ENCODE assay signal across 1 cellular context in the genomic region with DNA sequence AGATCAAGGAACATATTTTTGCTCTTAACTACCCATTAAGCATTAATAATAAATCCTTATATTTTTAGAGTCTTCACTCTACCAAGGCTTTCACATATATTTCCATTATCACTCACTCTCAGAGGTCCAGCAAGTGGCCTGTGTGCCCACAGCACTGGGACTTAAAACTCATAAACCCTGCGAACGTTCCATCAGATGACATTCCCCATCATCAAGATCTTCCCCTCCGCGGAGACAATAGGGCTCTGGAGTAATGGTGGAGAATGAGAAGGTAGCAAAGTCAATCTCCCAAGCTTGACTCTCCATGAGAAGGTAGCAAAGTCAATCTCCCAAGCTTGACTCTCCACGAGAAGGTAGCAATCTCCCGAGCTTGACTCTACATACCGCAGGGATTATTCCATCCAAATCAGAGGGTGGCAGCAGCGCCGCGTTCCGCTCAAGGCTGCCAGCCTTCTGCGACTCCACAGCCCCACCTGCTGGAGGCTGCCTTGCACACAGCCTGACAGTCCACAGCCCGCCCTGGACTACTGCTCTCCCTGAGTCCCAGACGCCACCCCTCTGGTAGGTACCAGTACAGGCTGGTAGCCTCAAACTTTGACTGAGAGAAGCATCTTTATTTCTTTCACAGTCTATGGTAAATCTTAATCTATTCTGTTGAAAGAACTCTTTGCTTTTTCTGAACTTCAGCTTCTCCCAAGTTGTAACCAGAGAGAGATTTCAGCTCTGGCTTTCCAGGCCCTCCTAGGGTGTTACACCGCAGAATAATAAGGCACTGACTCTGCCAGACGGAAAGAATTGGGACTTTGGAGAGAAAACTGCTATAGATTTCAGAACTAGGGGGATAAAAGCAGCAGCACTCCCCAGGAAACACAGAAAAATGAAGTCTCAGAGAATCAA.
TF ChIP-seq lines count a peak whose summit lies in the region.

No MANE protein-coding gene starts in this region.

TF ChIP-seq in IMR-90, 13 proteins besides CTCF, POLR2A, EP300 and RAD21:
- TF ChIP-seq MAFK (IDR thresholded peaks at IDR 0.05; ENCODE audit: low read depth, low read length) (no peak), MXI1 (IDR thresholded peaks at IDR 0.05; ENCODE audit: borderline replicate concordance, low read depth, low read length) (no peak), MAZ (IDR thresholded peaks at IDR 0.05; ENCODE audit: borderline replicate concordance, low read depth, low read length) (0 out of 2 replicates have a peak, but pooled peaks have one; percentile 15), RFX5 (IDR thresholded peaks at IDR 0.05; ENCODE audit: low read depth, low read length) (no peak), SMC3 (IDR thresholded peaks at IDR 0.05; ENCODE audit: low read depth, low read length) (peak; percentile 75)
- TF ChIP-seq, protein P1, sequence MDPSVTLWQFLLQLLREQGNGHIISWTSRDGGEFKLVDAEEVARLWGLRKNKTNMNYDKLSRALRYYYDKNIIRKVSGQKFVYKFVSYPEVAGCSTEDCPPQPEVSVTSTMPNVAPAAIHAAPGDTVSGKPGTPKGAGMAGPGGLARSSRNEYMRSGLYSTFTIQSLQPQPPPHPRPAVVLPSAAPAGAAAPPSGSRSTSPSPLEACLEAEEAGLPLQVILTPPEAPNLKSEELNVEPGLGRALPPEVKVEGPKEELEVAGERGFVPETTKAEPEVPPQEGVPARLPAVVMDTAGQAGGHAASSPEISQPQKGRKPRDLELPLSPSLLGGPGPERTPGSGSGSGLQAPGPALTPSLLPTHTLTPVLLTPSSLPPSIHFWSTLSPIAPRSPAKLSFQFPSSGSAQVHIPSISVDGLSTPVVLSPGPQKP (IDR thresholded peaks at IDR 0.05; ENCODE audit: borderline replicate concordance, low read depth, low read length): no peak
- TF ChIP-seq, protein P2, sequence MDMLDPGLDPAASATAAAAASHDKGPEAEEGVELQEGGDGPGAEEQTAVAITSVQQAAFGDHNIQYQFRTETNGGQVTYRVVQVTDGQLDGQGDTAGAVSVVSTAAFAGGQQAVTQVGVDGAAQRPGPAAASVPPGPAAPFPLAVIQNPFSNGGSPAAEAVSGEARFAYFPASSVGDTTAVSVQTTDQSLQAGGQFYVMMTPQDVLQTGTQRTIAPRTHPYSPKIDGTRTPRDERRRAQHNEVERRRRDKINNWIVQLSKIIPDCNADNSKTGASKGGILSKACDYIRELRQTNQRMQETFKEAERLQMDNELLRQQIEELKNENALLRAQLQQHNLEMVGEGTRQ (IDR thresholded peaks at IDR 0.05; ENCODE audit: low read depth, low read length): no peak
